Comparison of ENCODE assay signal across 8 cellular contexts in the genomic region with DNA sequence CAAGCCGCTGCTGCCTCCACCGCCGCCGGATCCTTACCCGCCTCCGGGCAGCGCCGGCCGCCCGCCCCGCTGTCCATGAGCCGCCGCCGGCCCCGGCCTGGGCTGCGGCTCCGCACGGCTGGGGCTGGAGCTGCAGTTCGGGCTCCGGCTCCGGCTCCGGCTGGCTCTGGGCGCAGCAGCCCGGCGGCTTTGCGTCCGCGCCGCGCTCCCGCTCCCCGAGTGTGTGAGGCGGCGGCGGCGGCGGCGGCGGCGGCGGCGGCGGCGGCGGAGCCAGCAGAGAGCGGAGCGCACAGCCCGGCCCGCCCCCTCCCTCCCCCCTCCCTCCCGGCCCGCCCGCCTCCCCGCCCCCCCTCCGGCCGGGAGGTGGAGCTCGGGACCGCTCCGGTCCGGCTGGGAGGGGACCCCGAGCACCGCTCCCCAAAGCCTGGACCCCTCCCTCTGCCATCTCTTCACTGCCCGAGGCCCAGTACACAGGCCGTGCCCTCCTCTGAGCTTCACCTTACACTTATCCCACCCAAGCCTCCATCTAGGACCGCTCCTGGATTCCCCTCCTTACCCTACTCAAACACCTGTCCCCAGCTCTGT. TPM values are rescaled to one million over a fixed set of nuclear protein-coding genes. Genes with fewer than 3 reads are reported as not detected.
DNase-seq lines count a peak whose midpoint lies in the region; ATAC-seq and TF ChIP-seq lines count a peak whose summit lies in the region.

A gene (minus strand): TSS at position 225 of the 585 bp plus-strand sequence. CDS start 148 bp downstream, at position 77.

- H3K4me1 Mint-ChIP-seq in activated CD4-positive, alpha-beta memory T cell treated with anti-CD3 and anti-CD28 coated beads for 36 hours (ENCODE audit: low read depth): peaks cover 21% of the 10 kb centered on the region

- peak; percentile 46 for ATAC-seq in HCT116
- ATAC-seq in HG02852 (IDR thresholded peaks at IDR 0.05; ENCODE audit: unreplicated experiment): no peak
- no peak for ATAC-seq in HG03045 (IDR thresholded peaks at IDR 0.05; ENCODE audit: unreplicated experiment)

- H3K9me3 ChIP-seq in HCT116 (ENCODE audit: control insufficient read depth in 1 of 2, insufficient read depth in 1 of 2, low read depth in 1 of 2, low read length in 2 of 2) (no peaks in the 10 kb centered on the region), esophagus muscularis mucosa (no peaks in the 10 kb centered on the region), tibial nerve (no peaks in the 10 kb centered on the region)

- 0% methylated on average over 9 of the region's 64 CpGs for WGBS in esophagus muscularis mucosa
- WGBS in tibial nerve, 2 donors: 0 to 3% methylated on average over 6 to 7 of the region's 64 CpGs

- peak within 1 kb of the TSS; percentile 59 for H3K4me3 Mint-ChIP-seq in activated CD4-positive, alpha-beta memory T cell treated with anti-CD3 and anti-CD28 coated beads for 36 hours

- no peak within 1 kb of the TSS for H3K27ac Mint-ChIP-seq in activated CD4-positive, alpha-beta memory T cell treated with anti-CD3 and anti-CD28 coated beads for 36 hours

- H3K4me3 ChIP-seq in AG09309 (ENCODE audit: control insufficient read depth, low read depth, low read length) (peak within 1 kb of the TSS; percentile 39), HCT116 (replicated peaks in 1 of 2; ENCODE audit: low read depth in 1 of 2, low read length in 2 of 2) (peak within 1 kb of the TSS; percentile 61 to 87), esophagus muscularis mucosa (peak within 1 kb of the TSS; percentile 70 to 82 (median 73)), tibial nerve (peak within 1 kb of the TSS; percentile 68 to 81 (median 74))

- peak within 1 kb of the TSS; percentile 67 for H2AFZ ChIP-seq in HCT116 (ENCODE audit: low read depth, low read length, poor library complexity, severe bottlenecking)

- H3K27me3 ChIP-seq in HCT116 (ENCODE audit: insufficient read depth, low read length): peaks cover 4% of the 10 kb centered on the region; the same call in 1 of the 2 replicates
- H3K27me3 ChIP-seq in esophagus muscularis mucosa: peaks cover 0 to 82% (median 44%) of the 10 kb centered on the region in 4 donors
- peaks cover 0 to 36% of the 10 kb centered on the region in 2 donors for H3K27me3 ChIP-seq in tibial nerve

- POLR2A ChIA-PET in HCT116 (lab: Charles Lee): interaction anchor here (0.6 to 1.6 kb wide), 5 partner anchors 45 to 197 kb away, joined by 3 to 10 read pairs (median 3); a partner anchor contains a TSS
- POLR2A ChIA-PET in activated CD4-positive, alpha-beta memory T cell treated with anti-CD3 and anti-CD28 coated beads for 36 hours (lab: Charles Lee): interaction anchor here (1.2 to 3.1 kb wide), 2 partner anchors 184 to 186 kb away, joined by 4 to 19 read pairs; no protein-coding TSS in a partner anchor

- H3K36me3 ChIP-seq in HCT116 (ENCODE audit: control insufficient read depth in 1 of 2, insufficient read depth in 2 of 2, low read length in 2 of 2): no peaks in the 10 kb centered on the region
- peaks cover 0 to 6% (median 0%) of the 10 kb centered on the region in 4 donors for H3K36me3 ChIP-seq in esophagus muscularis mucosa
- H3K36me3 ChIP-seq in tibial nerve: no peaks in the 10 kb centered on the region

- peaks cover 72% of the 10 kb centered on the region for H3K27me3 Mint-ChIP-seq in activated CD4-positive, alpha-beta memory T cell treated with anti-CD3 and anti-CD28 coated beads for 36 hours

- peak within 1 kb of the TSS; percentile 76 for H3K9ac ChIP-seq in HCT116 (ENCODE audit: low read length)

- no peaks in the 10 kb centered on the region for H3K36me3 Mint-ChIP-seq in activated CD4-positive, alpha-beta memory T cell treated with anti-CD3 and anti-CD28 coated beads for 36 hours

- RAD21 ChIA-PET in HCT116 (lab: Charles Lee; ENCODE audit: low non-redundant PET in 1 of 2, low total read pairs in 2 of 2, uncharacterized antibody in 2 of 2, unreplicated experiment in 2 of 2): interaction anchor here (0.6 to 2.3 kb wide), 10 partner anchors 33 to 186 kb away, joined by 3 to 20 read pairs (median 4); no protein-coding TSS in a partner anchor

- no peak for TF ChIP-seq EP300 in esophagus muscularis mucosa (IDR thresholded peaks at IDR 0.05)
- no peak for TF ChIP-seq EP300 in tibial nerve (IDR thresholded peaks at IDR 0.05)

- peak within 1 kb of the TSS; percentile 71; the same call in 1 of the 2 replicates for H3K27ac ChIP-seq in HCT116 (ENCODE audit: low read depth, low read length)
- peak within 1 kb of the TSS; percentile 76 to 82 (median 78) for H3K27ac ChIP-seq in esophagus muscularis mucosa (replicated peaks in 1 of 4)
- H3K27ac ChIP-seq in tibial nerve: peak within 1 kb of the TSS; percentile 79 to 91 (median 88)

- CTCF ChIA-PET in HCT116 (lab: Charles Lee): interaction anchor here (0.6 to 5.2 kb wide), 20 partner anchors 8 to 289 kb away, joined by 3 to 31 read pairs (median 6); a partner anchor contains a TSS
- CTCF ChIA-PET in activated CD4-positive, alpha-beta memory T cell treated with anti-CD3 and anti-CD28 coated beads for 36 hours (lab: Charles Lee): interaction anchor here (0.7 to 7.7 kb wide), 31 partner anchors 10 to 311 kb away, joined by 3 to 263 read pairs (median 7); a partner anchor contains a TSS

- intact Hi-C loops in HCT116 (cut with micrococcal nuclease): no loop called here
- intact Hi-C loops in activated CD4-positive, alpha-beta memory T cell treated with anti-CD3 and anti-CD28 coated beads for 36 hours (cut with micrococcal nuclease): loop anchor here (2.0 kb wide), 1 partner anchor 83 kb away; no protein-coding TSS in a partner anchor
- intact Hi-C loops in esophagus muscularis mucosa (cut with DNase I): loop anchor here (2.0 kb wide), 2 partner anchors 83 to 185 kb away; no protein-coding TSS in a partner anchor

- DNase-seq in AG09309 (ENCODE audit: low read depth): no peak
- no peak for DNase-seq in HCT116 (ENCODE audit: low read depth, low spot score)
- DNase-seq in activated CD4-positive, alpha-beta memory T cell treated with anti-CD3 and anti-CD28 coated beads for 36 hours: peak; percentile 24
- DNase-seq in esophagus muscularis mucosa (ENCODE audit: extremely low spot score): no peak
- DNase-seq in mucosa of gallbladder (ENCODE audit: low spot score): peak; percentile 29
- no peak for DNase-seq in tibial nerve (ENCODE audit: low spot score in 2 of 2)

- H4K20me1 ChIP-seq in HCT116 (ENCODE audit: insufficient read depth): no peaks in the 10 kb centered on the region

- TF ChIP-seq POLR2A in HCT116 (IDR thresholded peaks at IDR 0.05; ENCODE audit: borderline replicate concordance, extremely low read depth, insufficient read depth, insufficient read length) (no peak), esophagus muscularis mucosa (IDR thresholded peaks at IDR 0.05; ENCODE audit: low read depth) (no peak), tibial nerve (IDR thresholded peaks at IDR 0.05) (peak; percentile 20 to 62)

- peaks cover 4% of the 10 kb centered on the region; the same call in 1 of the 2 replicates for H3K79me2 ChIP-seq in HCT116 (ENCODE audit: insufficient read depth, low read length)

- peak within 1 kb of the TSS; percentile 100 for H3K4me2 ChIP-seq in HCT116 (ENCODE audit: low read length)

- BruUV-seq in HCT116 (replicated peaks; lab: Mats Ljungman, UMichigan): no TSS peak

- TF ChIP-seq CTCF in AG09309 (IDR thresholded peaks at IDR 0.05; ENCODE audit: control insufficient read depth, insufficient read depth, low read depth, low read length, missing control alignments) (no peak), HCT116 (IDR thresholded peaks at IDR 0.05 in 2 of 3, conservative IDR thresholded peaks at IDR 0.05 in 1 of 3; ENCODE audit: borderline replicate concordance in 1 of 3, insufficient read depth in 1 of 3, low read depth in 2 of 3, low read length in 2 of 3) (no peak), esophagus muscularis mucosa (IDR thresholded peaks at IDR 0.05) (no peak), tibial nerve (IDR thresholded peaks at IDR 0.05) (no peak)

- TF ChIP-seq RAD21 in HCT116 (IDR thresholded peaks at IDR 0.05; ENCODE audit: low read depth): no peak

- H3K9me3 Mint-ChIP-seq in activated CD4-positive, alpha-beta memory T cell treated with anti-CD3 and anti-CD28 coated beads for 36 hours: no peaks in the 10 kb centered on the region

- peaks cover 13 to 48% of the 10 kb centered on the region in 2 experiments; a peak in 3 of 4 replicates for H3K4me1 ChIP-seq in HCT116 (ENCODE audit: control insufficient read depth in 1 of 2, insufficient read depth in 2 of 2, low read length in 2 of 2)
- peaks cover 60 to 89% (median 82%) of the 10 kb centered on the region in 4 donors for H3K4me1 ChIP-seq in esophagus muscularis mucosa
- H3K4me1 ChIP-seq in tibial nerve: peaks cover 0 to 92% (median 41%) of the 10 kb centered on the region in 4 donors

- no peaks in the 10 kb centered on the region for H3K9me2 ChIP-seq in HCT116 (ENCODE audit: insufficient read depth)

TF ChIP-seq in HCT116, 20 proteins besides CTCF, POLR2A, EP300 and RAD21:
- TF ChIP-seq ZFX (IDR thresholded peaks at IDR 0.05) (0 out of 2 replicates have a peak, but pooled peaks have one; percentile 31), TCF7L2 (IDR thresholded peaks at IDR 0.05; ENCODE audit: borderline replicate concordance, extremely low read depth, insufficient read depth, insufficient read length) (no peak), EGR1 (IDR thresholded peaks at IDR 0.05; ENCODE audit: low read depth) (no peak), POLR2AphosphoS5 (IDR thresholded peaks at IDR 0.05; ENCODE audit: low read depth, low read length) (peak; percentile 81)

RNA-seq across cellular contexts. Expression of the gene that starts here (rescaled TPM):
- total RNA-seq in HCT116 (2021; ENCODE audit: unreplicated experiment) (24.2 TPM), esophagus muscularis mucosa (10 to 100 TPM; 18.7 to 57.8 (median 38.2) TPM), mucosa of gallbladder (90.6 TPM), tibial nerve (10 to 100 TPM; 19.9 to 55.5 (median 44.9) TPM)
- 41.1 and 48.5 TPM in 2 replicates for polyA plus RNA-seq in HCT116 (2012)
- not detected for total RNA-seq in activated CD4-positive, alpha-beta memory T cell treated with anti-CD3 and anti-CD28 coated beads for 36 hours

Comparison
In these comparisons a context has a peak if more than half of its experiments do, and no peak if none do; other contexts are left out.
1. RNA of the gene that starts here (total RNA-seq): 90.6 TPM in mucosa of gallbladder (single experiment), 19.9 to 55.5 TPM in tibial nerve, 18.7 to 57.8 TPM in esophagus muscularis mucosa and 24.2 TPM in HCT116 (single experiment); not detected in activated CD4-positive, alpha-beta memory T cell treated with anti-CD3 and anti-CD28 coated beads for 36 hours; every median in the first group is over 10 times any median in the second.
2. Peak in DNase-seq in activated CD4-positive, alpha-beta memory T cell treated with anti-CD3 and anti-CD28 coated beads for 36 hours; RNA of the gene not detected or under 1 TPM.
3. POLR2A ChIP-seq: peak in tibial nerve (2 of 2); none in HCT116 (single experiment) and esophagus muscularis mucosa (single experiment).
4. Peak in every context shown above with its lines, with median percentiles within 50 percentile points of each other: H3K4me3 ChIP-seq and H3K27ac ChIP-seq.